ENCODE assay signal across 30 cellular contexts in the genomic region with DNA sequence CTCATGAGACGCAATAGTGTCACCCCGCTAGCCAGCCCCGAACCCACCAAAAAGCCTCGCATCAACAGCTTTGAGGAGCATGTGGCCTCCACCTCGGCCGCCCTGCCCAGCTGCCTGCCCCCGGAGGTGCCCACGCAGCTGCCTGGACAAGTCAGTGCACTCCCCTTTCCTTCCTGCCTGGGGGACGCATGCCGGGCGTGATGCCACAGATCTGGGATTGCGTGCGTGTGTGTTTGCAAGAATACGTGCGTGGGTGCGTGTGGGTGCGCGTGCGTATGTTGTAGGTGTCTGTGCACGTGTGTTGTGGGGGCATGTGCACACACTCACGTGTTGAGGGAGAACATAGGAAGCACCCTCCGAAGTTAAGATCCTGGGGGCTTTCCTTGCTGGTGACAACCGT. TPM values are rescaled to one million over a fixed set of nuclear protein-coding genes. Genes with fewer than 3 reads are reported as not detected.
DNase-seq lines count a peak whose midpoint lies in the region; ATAC-seq, FAIRE-seq and TF ChIP-seq lines count a peak whose summit lies in the region.
"Had no signal": no experiment of that assay in that cellular context is flagged by ENCODE, and none has a peak within 500 bp of the region (broad histone marks: within the 10 kb centered on the region; RNA-seq: fewer than 3 reads in every experiment).

No MANE protein-coding gene starts in this region.

- TF ChIP-seq EP300 in A549 (IDR thresholded peaks at IDR 0.05), result no peak

- H3K9me3 ChIP-seq in A549, result no peaks in the 10 kb centered on the region
- H3K9me3 ChIP-seq: SJSA1, suprapubic skin had no signal

- CTCF ChIA-PET in A549 (lab: Yijun Ruan, JAX) (interaction anchor here (1.4 to 3.0 kb wide), 2 partner anchors 11 to 180 kb away, joined by 3 to 9 read pairs; no protein-coding TSS in a partner anchor), WTC11 (lab: Charles Lee) (no interaction called here)

- TF ChIP-seq POLR2A in A549 (IDR thresholded peaks at IDR 0.05; ENCODE audit: low read length), result no peak

- no peaks in the 10 kb centered on the region for H3K27me3 Mint-ChIP-seq in T-helper 2 cell treated with Interferon-gamma antibody and Interleukin-4, amounts not matched to agents 5 μg/mL and 100 μg/mL, for 36 hours (ENCODE audit: low read depth)
- H3K27me3 Mint-ChIP-seq in WTC11 (ENCODE audit: low read depth) (no peaks in the 10 kb centered on the region), nephron (ENCODE audit: low read depth) (no peaks in the 10 kb centered on the region)
- H3K27me3 Mint-ChIP-seq: activated CD4-positive, alpha-beta memory T cell treated with anti-CD3 and anti-CD28 coated beads, Interleukin-2, amount 10 ng/mL, durations not matched to agents 7 days and 5 days had no signal

- no peak overlapping the region for H3K4me3 ChIP-seq in A549
- H3K4me3 ChIP-seq: SJSA1, suprapubic skin had no signal

- H3K36me3 Mint-ChIP-seq in T-helper 2 cell treated with Interferon-gamma antibody and Interleukin-4, amounts not matched to agents 5 μg/mL and 100 μg/mL, for 36 hours (ENCODE audit: low read depth), result peaks cover 63% of the 10 kb centered on the region
- H3K36me3 Mint-ChIP-seq in WTC11 (peaks cover 64% of the 10 kb centered on the region), nephron (ENCODE audit: low read depth) (peaks cover 73% of the 10 kb centered on the region)

- H3K9me3 Mint-ChIP-seq in T-helper 2 cell treated with Interferon-gamma antibody and Interleukin-4, amounts not matched to agents 5 μg/mL and 100 μg/mL, for 36 hours, result no peaks in the 10 kb centered on the region
- H3K9me3 Mint-ChIP-seq in WTC11 (no peaks in the 10 kb centered on the region), nephron (no peaks in the 10 kb centered on the region)
- H3K9me3 Mint-ChIP-seq: activated CD4-positive, alpha-beta memory T cell treated with anti-CD3 and anti-CD28 coated beads, Interleukin-2, amount 10 ng/mL, durations not matched to agents 7 days and 5 days; endodermal cell; mesothelial cell of epicardium; T-helper 1 cell treated with Interleukin-12 subunit alpha and Interleukin-12 subunit beta and Interleukin-4 antibody, amounts not matched to agents 30 μg/mL and 1 μg/mL, for 36 hours had no signal

- peak overlapping the region; percentile 1 to 82; a peak in 4 of 6 replicates for H3K27ac ChIP-seq in A549
- H3K27ac ChIP-seq: C4-2B, SJSA1, suprapubic skin had no signal

- POLR2A ChIA-PET in A549 (lab: Yijun Ruan, JAX), result no interaction called here
- POLR2A ChIA-PET in WTC11 (lab: Charles Lee), result no interaction called here

- FAIRE-seq in A549 (lab: Jason Lieb, UNC), result no peak
- FAIRE-seq: HTR-8/SVneo, islet of Langerhans, RCC 7860 had no signal

- 89% methylated on average over 23 of the region's 23 CpGs for WGBS in A549 (ENCODE audit: missing lambda C conversion rate)

- no peak for TF ChIP-seq CTCF in A549 (IDR thresholded peaks at IDR 0.05)
- no peak for TF ChIP-seq CTCF in WTC11 (IDR thresholded peaks at IDR 0.05)
- TF ChIP-seq CTCF in nephron (IDR thresholded peaks at IDR 0.05; ENCODE audit: unreplicated experiment in 3 of 3), result no peak

- no peak for TF ChIP-seq RAD21 in A549 (conservative IDR thresholded peaks at IDR 0.05 in 1 of 2, IDR thresholded peaks at IDR 0.05 in 1 of 2)

- no peak for DNase-seq in T-helper 2 cell treated with Interferon-gamma antibody and Interleukin-4, amounts not matched to agents 5 μg/mL and 100 μg/mL, for 36 hours (ENCODE audit: low spot score)
- DNase-seq in T-helper 2 cell (no peak), A549 (ENCODE audit: low read depth in 1 of 2, low spot score in 1 of 2) (no peak), WTC11 (ENCODE audit: low spot score) (no peak), SKM-1 (lab: John Stamatoyannopoulos, UW; ENCODE audit: unreplicated experiment) (no peak), MV-4-11 (lab: John Stamatoyannopoulos, UW) (no peak), superior temporal gyrus (ENCODE audit: extremely low spot score) (no peak)
- DNase-seq: activated CD4-positive, alpha-beta memory T cell treated with anti-CD3 and anti-CD28 coated beads, Interleukin-2, amount 10 ng/mL, durations not matched to agents 7 days and 5 days; activated CD4-positive, CD25-positive, alpha-beta regulatory T cell treated with anti-CD3 and anti-CD28 coated beads, Interleukin-2, amount 50 U/mL, for 72 hours; activated effector memory CD4-positive, alpha-beta T cell treated with anti-CD3 and anti-CD28 coated beads, Interleukin-2, amount 50 U/mL, for 16 hours; central memory CD4-positive, alpha-beta T cell; endodermal cell; glutamatergic neuron; KBM-7; NCI-H1092 treated with DMSO at 0.1 percent for 48 hours; NCI-H1694 treated with DMSO at 0.1 percent for 48 hours; NCI-H446; NCI-H774; stimulated activated CD4-positive, alpha-beta T cell treated with anti-CD3 and anti-CD28 coated beads, Interleukin-15, amount 100 ng/mL, for 24 hours; stimulated activated CD4-positive, alpha-beta T cell treated with anti-CD3 and anti-CD28 coated beads, Interleukin-4, amount 100 ng/mL, for 4 hours had no signal

- peaks cover 96% of the 10 kb centered on the region for H3K4me1 ChIP-seq in A549
- H3K4me1 ChIP-seq: suprapubic skin had no signal

- H3K4me1 Mint-ChIP-seq in T-helper 2 cell treated with Interferon-gamma antibody and Interleukin-4, amounts not matched to agents 5 μg/mL and 100 μg/mL, for 36 hours (ENCODE audit: low read depth), result peaks cover 5% of the 10 kb centered on the region
- H3K4me1 Mint-ChIP-seq in WTC11, result no peaks in the 10 kb centered on the region
- H3K4me1 Mint-ChIP-seq in nephron, result peaks cover 16% of the 10 kb centered on the region
- H3K4me1 Mint-ChIP-seq: endodermal cell, mesothelial cell of epicardium had no signal

- H3K4me2 ChIP-seq in A549, result no peak overlapping the region

- peak overlapping the region; percentile 21 for H3K27ac Mint-ChIP-seq in T-helper 2 cell treated with Interferon-gamma antibody and Interleukin-4, amounts not matched to agents 5 μg/mL and 100 μg/mL, for 36 hours
- H3K27ac Mint-ChIP-seq in WTC11, result peak overlapping the region; percentile 36; the same call in 1 of the 2 replicates
- H3K27ac Mint-ChIP-seq in nephron, result peak overlapping the region; percentile 10 to 82 (median 68)
- H3K27ac Mint-ChIP-seq: activated CD4-positive, alpha-beta memory T cell treated with anti-CD3 and anti-CD28 coated beads, Interleukin-2, amount 10 ng/mL, durations not matched to agents 7 days and 5 days; mesothelial cell of epicardium; T-helper 1 cell treated with Interleukin-12 subunit alpha and Interleukin-12 subunit beta and Interleukin-4 antibody, amounts not matched to agents 30 μg/mL and 1 μg/mL, for 36 hours had no signal

- ATAC-seq in A549 (no peak), WTC11 (no peak)
- ATAC-seq: esophagus mucosa had no signal

- no peak overlapping the region for H3K4me3 Mint-ChIP-seq in T-helper 2 cell treated with Interferon-gamma antibody and Interleukin-4, amounts not matched to agents 5 μg/mL and 100 μg/mL, for 36 hours
- no peak overlapping the region for H3K4me3 Mint-ChIP-seq in WTC11
- no peak overlapping the region for H3K4me3 Mint-ChIP-seq in nephron
- H3K4me3 Mint-ChIP-seq: activated CD4-positive, alpha-beta memory T cell treated with anti-CD3 and anti-CD28 coated beads, Interleukin-2, amount 10 ng/mL, durations not matched to agents 7 days and 5 days; endodermal cell; mesothelial cell of epicardium; T-helper 1 cell treated with Interleukin-12 subunit alpha and Interleukin-12 subunit beta and Interleukin-4 antibody, amounts not matched to agents 30 μg/mL and 1 μg/mL, for 36 hours had no signal

TF ChIP-seq in A549, 52 proteins besides CTCF, POLR2A, EP300 and RAD21:
- TF ChIP-seq RCOR1 (IDR thresholded peaks at IDR 0.05; ENCODE audit: low read depth, low read length), result no peak

TF ChIP-seq in WTC11, 78 proteins besides CTCF, POLR2A, EP300 and RAD21 (continues in another document):
- TF ChIP-seq FOXJ3 (CRISPR knock-in tag; IDR thresholded peaks at IDR 0.05; ENCODE audit: borderline replicate concordance) (no peak), TP53 (CRISPR knock-in tag; IDR thresholded peaks at IDR 0.05) (no peak), EMX1 (CRISPR knock-in tag; IDR thresholded peaks at IDR 0.05) (no peak)
- TF ChIP-seq, protein P1, sequence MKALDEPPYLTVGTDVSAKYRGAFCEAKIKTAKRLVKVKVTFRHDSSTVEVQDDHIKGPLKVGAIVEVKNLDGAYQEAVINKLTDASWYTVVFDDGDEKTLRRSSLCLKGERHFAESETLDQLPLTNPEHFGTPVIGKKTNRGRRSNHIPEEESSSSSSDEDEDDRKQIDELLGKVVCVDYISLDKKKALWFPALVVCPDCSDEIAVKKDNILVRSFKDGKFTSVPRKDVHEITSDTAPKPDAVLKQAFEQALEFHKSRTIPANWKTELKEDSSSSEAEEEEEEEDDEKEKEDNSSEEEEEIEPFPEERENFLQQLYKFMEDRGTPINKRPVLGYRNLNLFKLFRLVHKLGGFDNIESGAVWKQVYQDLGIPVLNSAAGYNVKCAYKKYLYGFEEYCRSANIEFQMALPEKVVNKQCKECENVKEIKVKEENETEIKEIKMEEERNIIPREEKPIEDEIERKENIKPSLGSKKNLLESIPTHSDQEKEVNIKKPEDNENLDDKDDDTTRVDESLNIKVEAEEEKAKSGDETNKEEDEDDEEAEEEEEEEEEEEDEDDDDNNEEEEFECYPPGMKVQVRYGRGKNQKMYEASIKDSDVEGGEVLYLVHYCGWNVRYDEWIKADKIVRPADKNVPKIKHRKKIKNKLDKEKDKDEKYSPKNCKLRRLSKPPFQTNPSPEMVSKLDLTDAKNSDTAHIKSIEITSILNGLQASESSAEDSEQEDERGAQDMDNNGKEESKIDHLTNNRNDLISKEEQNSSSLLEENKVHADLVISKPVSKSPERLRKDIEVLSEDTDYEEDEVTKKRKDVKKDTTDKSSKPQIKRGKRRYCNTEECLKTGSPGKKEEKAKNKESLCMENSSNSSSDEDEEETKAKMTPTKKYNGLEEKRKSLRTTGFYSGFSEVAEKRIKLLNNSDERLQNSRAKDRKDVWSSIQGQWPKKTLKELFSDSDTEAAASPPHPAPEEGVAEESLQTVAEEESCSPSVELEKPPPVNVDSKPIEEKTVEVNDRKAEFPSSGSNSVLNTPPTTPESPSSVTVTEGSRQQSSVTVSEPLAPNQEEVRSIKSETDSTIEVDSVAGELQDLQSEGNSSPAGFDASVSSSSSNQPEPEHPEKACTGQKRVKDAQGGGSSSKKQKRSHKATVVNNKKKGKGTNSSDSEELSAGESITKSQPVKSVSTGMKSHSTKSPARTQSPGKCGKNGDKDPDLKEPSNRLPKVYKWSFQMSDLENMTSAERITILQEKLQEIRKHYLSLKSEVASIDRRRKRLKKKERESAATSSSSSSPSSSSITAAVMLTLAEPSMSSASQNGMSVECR (CRISPR knock-in tag; IDR thresholded peaks at IDR 0.05; ENCODE audit: borderline replicate concordance), result no peak

RNA-seq across cellular contexts. Expression of a gene that starts 23.5 kb away (rescaled TPM):
- 139 and 151 TPM in 2 replicates for polyA plus RNA-seq in A549 (2011; rRNA removed)
- polyA plus RNA-seq in A549 (2012; cell fraction: cytosol; rRNA removed), result 236 and 256 TPM in 2 replicates
- 551 and 642 TPM in 2 replicates for polyA plus RNA-seq in A549 (2012; cell fraction: nucleus; rRNA removed)
- 200 to 232 TPM (median 220 TPM) in 3 replicates for polyA plus RNA-seq in A549 (2017; fragmentation: RNase III; extraction: RNeasy Plus Mini Kit Qiagen cat#74134 plus additional on column Dnase treatment)
- polyA minus RNA-seq in A549 (2011; rRNA and poly(A)+ RNA removed), result 127 and 177 TPM in 2 replicates
- 30.6 to 42.5 TPM (median 40.7 TPM) in 3 replicates for total RNA-seq in WTC11 (2021)
